9 cellular contexts compared by ENCODE assay signal in the genomic region with DNA sequence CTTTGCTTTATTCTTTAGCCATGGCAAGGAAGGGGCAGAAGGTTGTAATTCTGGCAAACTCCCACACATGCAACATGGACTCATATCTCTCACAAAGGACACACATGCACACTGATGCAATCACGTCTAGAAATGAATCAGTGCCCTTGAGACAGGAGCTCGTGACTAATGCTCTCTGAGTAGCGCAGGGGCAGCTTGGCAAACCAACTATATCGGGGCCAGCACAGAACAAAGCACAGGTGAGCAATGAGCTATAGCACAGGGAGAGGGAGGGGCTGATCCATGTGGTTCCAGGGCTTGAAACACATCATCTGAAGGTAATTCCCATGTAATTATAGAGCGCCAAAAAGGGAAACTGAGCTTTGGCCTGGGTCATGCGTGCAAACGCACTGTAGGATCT.
DNase-seq lines count a peak whose midpoint lies in the region; ATAC-seq and TF ChIP-seq lines count a peak whose summit lies in the region.
"Had no signal": no experiment of that assay in that cellular context is flagged by ENCODE, and none has a peak within 500 bp of the region (broad histone marks: within the 10 kb centered on the region; RNA-seq: fewer than 3 reads in every experiment).

No MANE protein-coding gene starts in this region.

- DNase-seq in DMS153 (lab: John Stamatoyannopoulos, UW) (peak; percentile 87), glomerular visceral epithelial cell (ENCODE audit: extremely low spot score) (peak; percentile 90), upper lobe of left lung (peak in 1 of 2 donors; percentile 79), cerebellar nuclear complex (lab: John Stamatoyannopoulos, UW) (no peak), NCI-H128 (lab: John Stamatoyannopoulos, UW; ENCODE audit: unreplicated experiment) (no peak)
- DNase-seq in activated CD4-positive, alpha-beta T cell treated with anti-CD3 and anti-CD28 coated beads, Interleukin-2, amount 10 ng/mL, durations not matched to agents 7 days and 5 days: peak; percentile 32

- no peak for TF ChIP-seq POLR2A in upper lobe of left lung (IDR thresholded peaks at IDR 0.05)

- no peaks in the 10 kb centered on the region for H3K27me3 Mint-ChIP-seq in activated CD4-positive, alpha-beta T cell treated with anti-CD3 and anti-CD28 coated beads, Interleukin-2, amount 10 ng/mL, durations not matched to agents 7 days and 5 days

- H3K27ac ChIP-seq in upper lobe of left lung: peak overlapping the region in 1 of 4 donors; percentile 29
- H3K27ac ChIP-seq: KMS-11 had no signal

- peaks cover 69% of the 10 kb centered on the region for H3K4me1 Mint-ChIP-seq in activated CD4-positive, alpha-beta T cell treated with anti-CD3 and anti-CD28 coated beads, Interleukin-2, amount 10 ng/mL, durations not matched to agents 7 days and 5 days

- peaks cover 36 to 43% (median 40%) of the 10 kb centered on the region in 4 donors for H3K4me1 ChIP-seq in upper lobe of left lung

- H3K27ac Mint-ChIP-seq in activated CD4-positive, alpha-beta T cell treated with anti-CD3 and anti-CD28 coated beads, Interleukin-2, amount 10 ng/mL, durations not matched to agents 7 days and 5 days: no peak overlapping the region

- POLR2A ChIA-PET in activated CD4-positive, alpha-beta T cell treated with anti-CD3 and anti-CD28 coated beads, Interleukin-2, amount 10 ng/mL, durations not matched to agents 7 days and 5 days (lab: Charles Lee): no interaction called here

- ATAC-seq in GM19395 (IDR thresholded peaks at IDR 0.05; ENCODE audit: unreplicated experiment): peak; percentile 53
- ATAC-seq in HG03378 (IDR thresholded peaks at IDR 0.05; ENCODE audit: unreplicated experiment): peak; percentile 73
- ATAC-seq in upper lobe of left lung (ENCODE audit: low FRiP score in 2 of 2): peak; percentile 52 to 79

- CTCF ChIA-PET in activated CD4-positive, alpha-beta T cell treated with anti-CD3 and anti-CD28 coated beads, Interleukin-2, amount 10 ng/mL, durations not matched to agents 7 days and 5 days (lab: Charles Lee): interaction anchor here (1.1 to 1.2 kb wide), 2 partner anchors 10 to 42 kb away, joined by 3 to 5 read pairs; no protein-coding TSS in a partner anchor

- no peaks in the 10 kb centered on the region for H3K36me3 ChIP-seq in upper lobe of left lung

- TF ChIP-seq CTCF in upper lobe of left lung (IDR thresholded peaks at IDR 0.05): no peak

- no peak overlapping the region for H3K4me3 Mint-ChIP-seq in activated CD4-positive, alpha-beta T cell treated with anti-CD3 and anti-CD28 coated beads, Interleukin-2, amount 10 ng/mL, durations not matched to agents 7 days and 5 days

- no peaks in the 10 kb centered on the region for H3K36me3 Mint-ChIP-seq in activated CD4-positive, alpha-beta T cell treated with anti-CD3 and anti-CD28 coated beads, Interleukin-2, amount 10 ng/mL, durations not matched to agents 7 days and 5 days (ENCODE audit: low read depth)

- peak in 2 of 4 donors; percentile 10 to 85 for TF ChIP-seq EP300 in upper lobe of left lung (IDR thresholded peaks at IDR 0.05)

- no peaks in the 10 kb centered on the region for H3K9me3 ChIP-seq in upper lobe of left lung

- H3K4me3 ChIP-seq in upper lobe of left lung: no peak overlapping the region

- H3K9me3 Mint-ChIP-seq in activated CD4-positive, alpha-beta T cell treated with anti-CD3 and anti-CD28 coated beads, Interleukin-2, amount 10 ng/mL, durations not matched to agents 7 days and 5 days: peaks cover 2% of the 10 kb centered on the region

- 56 to 61% methylated on average over 7 of the region's 7 CpGs for WGBS in upper lobe of left lung, 2 donors

- H3K27me3 ChIP-seq in upper lobe of left lung: no peaks in the 10 kb centered on the region

Comparison
In these comparisons a context has a peak if more than half of its experiments do, and no peak if none do; other contexts are left out.
1. DNase-seq: peak in DMS153 (single experiment), activated CD4-positive, alpha-beta T cell treated with anti-CD3 and anti-CD28 coated beads, Interleukin-2, amount 10 ng/mL, durations not matched to agents 7 days and 5 days (single experiment) and glomerular visceral epithelial cell (single experiment); none in cerebellar nuclear complex (0 of 2) and NCI-H128 (single experiment).
2. Peak in every context shown above with its lines, with median percentiles within 50 percentile points of each other: ATAC-seq.